Comparison of ENCODE assay signal across 11 cellular contexts in the genomic region with DNA sequence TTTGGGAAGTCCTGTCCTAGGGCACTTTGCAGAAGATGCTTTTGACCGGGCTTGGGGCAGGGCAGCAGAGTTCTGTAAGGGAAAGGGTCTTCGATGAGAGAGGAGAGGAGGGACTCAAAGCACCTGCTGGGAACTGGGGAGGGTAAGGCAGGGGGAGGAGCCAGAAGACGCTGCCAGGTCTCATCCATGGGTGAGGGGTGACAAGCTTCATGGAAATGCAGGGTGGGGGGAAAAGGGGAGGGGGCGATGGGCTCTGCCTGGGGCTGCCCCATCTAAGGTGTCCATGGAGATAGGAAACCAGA.
"Had no signal": no experiment of that assay in that cellular context is flagged by ENCODE, and none has a peak within 500 bp of the region (broad histone marks: within the 10 kb centered on the region; RNA-seq: fewer than 3 reads in every experiment).

No MANE protein-coding gene starts in this region.

- ATAC-seq: SK-N-SH treated with all-trans-retinoic acid at 6 μM for 48 hours had no signal

- H3K4me1 ChIP-seq: neural progenitor cell, sigmoid colon, thyroid gland, uterus had no signal

- H3K27me3 Mint-ChIP-seq: progenitor cell of endocrine pancreas had no signal

- H3K9ac ChIP-seq: neural progenitor cell had no signal

- H3K4me3 Mint-ChIP-seq: activated T-cell treated with anti-CD3 and anti-CD28 coated beads, Interleukin-2, amount 50 U/mL, for 4 hours; neural progenitor cell had no signal

- H3K36me3 ChIP-seq: heart left ventricle, neural progenitor cell, sigmoid colon, thyroid gland, uterus had no signal

- H3K4me3 ChIP-seq: heart left ventricle, neural progenitor cell, sigmoid colon, thyroid gland, uterus had no signal

- H3K27me3 ChIP-seq: heart left ventricle, neural progenitor cell, sigmoid colon, thyroid gland, uterus had no signal

- DNase-seq: activated CD4-positive, alpha-beta T cell treated with anti-CD3 and anti-CD28 coated beads for 4 hours; activated T-cell treated with anti-CD3 and anti-CD28 coated beads, Interleukin-2, amount 50 U/mL, for 4 hours; sigmoid colon; stimulated activated CD4-positive, alpha-beta T cell treated with anti-CD3 and anti-CD28 coated beads, Interleukin-2, amount 100 ng/mL, for 48 hours; stimulated activated CD8-positive, alpha-beta memory T cell treated with anti-CD3 and anti-CD28 coated beads, Interleukin-4, amount 100 ng/mL, for 48 hours; thyroid gland had no signal

- H3K27ac Mint-ChIP-seq: neural progenitor cell, progenitor cell of endocrine pancreas had no signal

- H3K9me3 ChIP-seq: thyroid gland, uterus had no signal

- H2AFZ ChIP-seq: neural progenitor cell had no signal

- H3K4me2 ChIP-seq: neural progenitor cell had no signal

- H3K27ac ChIP-seq: neural progenitor cell, sigmoid colon, uterus had no signal
